1 cellular context compared by ENCODE assay signal in genomic region chr6:132298344-132298949, GRCh38.
TF ChIP-seq lines count a peak whose summit lies in the region.

No MANE protein-coding gene starts in this region.

TF ChIP-seq in HCT116, 20 proteins besides CTCF, POLR2A, EP300 and RAD21 (continued from another document):
- no peak for TF ChIP-seq ELF1 (IDR thresholded peaks at IDR 0.05; ENCODE audit: borderline replicate concordance, low read depth)
